9 cellular contexts compared by ENCODE assay signal in genomic region chr2:96539215-96539920, GRCh38. TPM values are rescaled to one million over a fixed set of nuclear protein-coding genes. Genes with fewer than 3 reads are reported as not detected.
DNase-seq lines count a peak whose midpoint lies in the region; ATAC-seq, FAIRE-seq and TF ChIP-seq lines count a peak whose summit lies in the region.
"Had no signal": no experiment of that assay in that cellular context is flagged by ENCODE, and none has a peak within 500 bp of the region (broad histone marks: within the 10 kb centered on the region; RNA-seq: fewer than 3 reads in every experiment).

No MANE protein-coding gene starts in this region.

- FAIRE-seq in HTR-8/SVneo (lab: Jason Lieb, UNC): peak; percentile 9

- no peak for ATAC-seq in HG02763 (IDR thresholded peaks at IDR 0.05; ENCODE audit: unreplicated experiment)

- peaks cover 8% of the 10 kb centered on the region for H3K36me3 ChIP-seq in CD4-positive, alpha-beta memory T cell (ENCODE audit: insufficient read depth, low read length)

- H3K27ac Mint-ChIP-seq in CD4-positive, alpha-beta memory T cell: peak overlapping the region; percentile 98 to 100 (median 99)
- peak overlapping the region; percentile 94 for H3K27ac Mint-ChIP-seq in dendritic cell treated with granulocyte-macrophage colony-stimulating factor and Interleukin-4, amounts not matched to agents 40 ng/mL and 50 ng/mL, for 4 days
- peak overlapping the region; percentile 27 for H3K27ac Mint-ChIP-seq in osteocyte (ENCODE audit: unreplicated experiment)

- peak overlapping the region; percentile 94 for H3K27ac ChIP-seq in CD4-positive, alpha-beta memory T cell (ENCODE audit: low read depth, low read length)

- H3K9me3 ChIP-seq in CD4-positive, alpha-beta memory T cell (ENCODE audit: control insufficient read depth in 1 of 2, low read length in 2 of 2): no peaks in the 10 kb centered on the region

- peak overlapping the region; percentile 91 to 98 (median 96) for H3K4me3 Mint-ChIP-seq in CD4-positive, alpha-beta memory T cell
- H3K4me3 Mint-ChIP-seq in dendritic cell treated with granulocyte-macrophage colony-stimulating factor and Interleukin-4, amounts not matched to agents 40 ng/mL and 50 ng/mL, for 4 days: peak overlapping the region; percentile 96
- H3K4me3 Mint-ChIP-seq in osteocyte (ENCODE audit: unreplicated experiment): peak overlapping the region; percentile 22

- POLR2A ChIA-PET in CD4-positive, alpha-beta memory T cell (lab: Charles Lee; ENCODE audit: partially characterized antibody): interaction anchor here (1.1 to 17.7 kb wide), 19 partner anchors 13 to 574 kb away, joined by 3 to 320 read pairs (median 11); partner anchors contain the start of genes ANKRD36, ANKRD39, DUSP2 and KANSL3

- peaks cover 15 to 51% of the 10 kb centered on the region in 2 donors for H3K36me3 Mint-ChIP-seq in CD4-positive, alpha-beta memory T cell
- H3K36me3 Mint-ChIP-seq in dendritic cell treated with granulocyte-macrophage colony-stimulating factor and Interleukin-4, amounts not matched to agents 40 ng/mL and 50 ng/mL, for 4 days (ENCODE audit: low read depth): peaks cover 73% of the 10 kb centered on the region
- H3K36me3 Mint-ChIP-seq in osteocyte (ENCODE audit: unreplicated experiment): peaks cover 12% of the 10 kb centered on the region

- no peak for TF ChIP-seq POLR2A in erythroblast (IDR thresholded peaks at IDR 0.05; ENCODE audit: low read length)

- H3K9me3 Mint-ChIP-seq in CD4-positive, alpha-beta memory T cell: peaks cover 0 to 1% (median 0%) of the 10 kb centered on the region in 8 donors
- no peaks in the 10 kb centered on the region for H3K9me3 Mint-ChIP-seq in dendritic cell treated with granulocyte-macrophage colony-stimulating factor and Interleukin-4, amounts not matched to agents 40 ng/mL and 50 ng/mL, for 4 days
- no peaks in the 10 kb centered on the region for H3K9me3 Mint-ChIP-seq in osteocyte (ENCODE audit: unreplicated experiment)

- peak in 1 of 5 donors; percentile 32 for DNase-seq in CD4-positive, alpha-beta memory T cell
- DNase-seq in HTR-8/SVneo (ENCODE audit: insufficient read length, low spot score) (no peak), osteocyte (ENCODE audit: extremely low spot score, unreplicated experiment) (no peak), erythroblast (lab: John Stamatoyannopoulos, UW) (no peak), KG1 (lab: John Stamatoyannopoulos, UW) (no peak), ureter (ENCODE audit: low spot score) (no peak)

- H3K27me3 ChIP-seq in CD4-positive, alpha-beta memory T cell (ENCODE audit: insufficient read depth, low read length): no peaks in the 10 kb centered on the region

- no peak for TF ChIP-seq CTCF in osteocyte (IDR thresholded peaks at IDR 0.05)

- CTCF ChIA-PET in CD4-positive, alpha-beta memory T cell (lab: Charles Lee; ENCODE audit: partially characterized antibody): interaction anchor here (1.2 to 15.1 kb wide), 5 partner anchors 9 to 221 kb away, joined by 3 to 169 read pairs (median 16); partner anchors contain the start of gene CNNM4

- peaks cover 35 to 73% (median 54%) of the 10 kb centered on the region in 4 donors for H3K4me1 Mint-ChIP-seq in CD4-positive, alpha-beta memory T cell
- peaks cover 61% of the 10 kb centered on the region for H3K4me1 Mint-ChIP-seq in dendritic cell treated with granulocyte-macrophage colony-stimulating factor and Interleukin-4, amounts not matched to agents 40 ng/mL and 50 ng/mL, for 4 days (ENCODE audit: low read depth)
- peaks cover 45% of the 10 kb centered on the region for H3K4me1 Mint-ChIP-seq in osteocyte (ENCODE audit: unreplicated experiment)

- H3K27me3 Mint-ChIP-seq in CD4-positive, alpha-beta memory T cell: no peaks in the 10 kb centered on the region
- H3K27me3 Mint-ChIP-seq in dendritic cell treated with granulocyte-macrophage colony-stimulating factor and Interleukin-4, amounts not matched to agents 40 ng/mL and 50 ng/mL, for 4 days: no peaks in the 10 kb centered on the region
- no peaks in the 10 kb centered on the region for H3K27me3 Mint-ChIP-seq in osteocyte (ENCODE audit: unreplicated experiment)

- H3K4me3 ChIP-seq in CD4-positive, alpha-beta memory T cell (ENCODE audit: low read length in 2 of 2): peak overlapping the region; percentile 65 to 81

- peaks cover 68% of the 10 kb centered on the region for H3K4me1 ChIP-seq in CD4-positive, alpha-beta memory T cell (ENCODE audit: insufficient read depth, low read length)

- intact Hi-C loops in CD4-positive, alpha-beta memory T cell (cut with micrococcal nuclease): loop anchor here (2.0 to 5.0 kb wide), 4 partner anchors 52 to 423 kb away; partner anchors contain the start of genes DUSP2 and KANSL3
- intact Hi-C loops in dendritic cell treated with granulocyte-macrophage colony-stimulating factor and Interleukin-4, amounts not matched to agents 40 ng/mL and 50 ng/mL, for 4 days (cut with micrococcal nuclease): loop anchor here (5.0 kb wide), 1 partner anchor 223 kb away; the partner anchor contains the start of gene CNNM4

RNA-seq across cellular contexts. Expression of gene ARID5A, which starts 2.8 kb away (rescaled TPM):
- total RNA-seq in CD4-positive, alpha-beta memory T cell: 10 to 100 TPM; 80.0 to 83.8 TPM
- polyA plus RNA-seq in CD4-positive, alpha-beta memory T cell: 10 to 100 TPM; 31.4 to 69.6 TPM
- 25.9 and 26.3 TPM in 2 replicates for total RNA-seq in osteocyte
- total RNA-seq in ureter: 36.6 TPM

RNA-seq across cellular contexts. Expression of gene NEURL3, which starts 34.2 kb away (rescaled TPM):
- total RNA-seq in CD4-positive, alpha-beta memory T cell: under 1 TPM in 1 of 2 experiments, not detected in 1; 0.22 TPM
- polyA plus RNA-seq in CD4-positive, alpha-beta memory T cell: not detected
- total RNA-seq in osteocyte: not detected in 2 replicates
- total RNA-seq in ureter: 0.70 TPM
- total RNA-seq: NCI-H460 had no signal

Comparison
In these comparisons a context has a peak if more than half of its experiments do, and no peak if none do; other contexts are left out.
1. H3K27ac Mint-ChIP-seq: peak in every context shown above with its lines; median percentile 99 in CD4-positive, alpha-beta memory T cell; 94 in dendritic cell treated with granulocyte-macrophage colony-stimulating factor and Interleukin-4, amounts not matched to agents 40 ng/mL and 50 ng/mL, for 4 days; 27 in osteocyte.
2. H3K4me3 Mint-ChIP-seq: peak in every context shown above with its lines; median percentile 96 in CD4-positive, alpha-beta memory T cell; 96 in dendritic cell treated with granulocyte-macrophage colony-stimulating factor and Interleukin-4, amounts not matched to agents 40 ng/mL and 50 ng/mL, for 4 days; 22 in osteocyte.